Comparison of ENCODE assay signal across 8 cellular contexts in the genomic region with DNA sequence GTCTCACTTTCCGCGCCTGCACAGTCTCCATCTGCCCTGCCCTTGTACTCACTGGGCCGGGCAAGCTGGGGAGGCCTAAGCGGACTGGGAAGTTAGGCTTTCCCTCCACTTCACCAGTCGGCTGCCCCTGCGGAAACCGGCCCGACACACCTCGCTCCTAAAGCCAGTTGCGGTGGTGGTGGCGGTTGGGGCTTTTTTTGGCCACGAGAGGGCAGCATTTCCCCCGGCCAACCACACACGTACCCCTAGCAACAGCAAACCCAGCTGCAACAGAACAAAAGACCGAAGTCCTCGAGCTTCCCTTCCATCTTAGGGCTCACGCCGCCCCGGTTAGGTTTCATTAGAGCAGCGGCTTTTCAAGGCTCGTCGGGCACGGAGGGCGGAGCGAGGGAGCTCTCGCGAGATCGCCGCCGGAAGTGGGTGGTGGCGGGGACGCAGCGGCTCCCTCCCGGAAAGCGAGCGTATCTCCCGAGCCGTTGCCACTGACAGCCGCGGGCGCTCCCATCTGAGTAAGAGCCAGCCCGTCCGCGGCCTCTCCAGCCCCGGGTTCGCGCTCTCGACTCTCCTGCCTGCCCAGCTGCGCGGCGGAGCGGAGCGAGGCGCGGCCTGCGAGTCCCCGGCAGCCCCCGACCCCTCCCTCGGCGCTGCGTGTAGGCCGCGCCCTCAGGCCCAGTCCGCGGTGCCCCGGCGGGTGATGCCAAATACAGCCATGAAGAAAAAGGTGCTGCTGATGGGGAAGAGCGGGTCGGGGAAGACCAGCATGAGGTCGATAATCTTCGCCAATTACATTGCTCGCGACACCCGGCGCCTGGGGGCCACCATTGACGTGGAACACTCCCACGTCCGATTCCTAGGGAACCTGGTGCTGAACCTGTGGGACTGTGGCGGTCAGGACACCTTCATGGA. TPM values are rescaled to one million over a fixed set of nuclear protein-coding genes. Genes with fewer than 3 reads are reported as not detected.
DNase-seq lines count a peak whose midpoint lies in the region; ATAC-seq and TF ChIP-seq lines count a peak whose summit lies in the region.

A gene with protein sequence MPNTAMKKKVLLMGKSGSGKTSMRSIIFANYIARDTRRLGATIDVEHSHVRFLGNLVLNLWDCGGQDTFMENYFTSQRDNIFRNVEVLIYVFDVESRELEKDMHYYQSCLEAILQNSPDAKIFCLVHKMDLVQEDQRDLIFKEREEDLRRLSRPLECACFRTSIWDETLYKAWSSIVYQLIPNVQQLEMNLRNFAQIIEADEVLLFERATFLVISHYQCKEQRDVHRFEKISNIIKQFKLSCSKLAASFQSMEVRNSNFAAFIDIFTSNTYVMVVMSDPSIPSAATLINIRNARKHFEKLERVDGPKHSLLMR (plus strand): TSS at position 462 of the 906 bp plus-strand sequence. CDS start 233 bp downstream, at position 695.

- H3K9me3 Mint-ChIP-seq in activated T-helper 17 cell treated with anti-CD3 and anti-CD28 coated beads, Interleukin-2, amount 50 U/mL, for 72 hours, result no peaks in the 10 kb centered on the region
- no peaks in the 10 kb centered on the region for H3K9me3 Mint-ChIP-seq in natural killer cell treated with Interleukin-12 subunit alpha and Interleukin-12 subunit beta and Interleukin-15 and Interleukin-18, amount 100 ng/mL, for 72 hours

- POLR2A ChIA-PET in RWPE1 (lab: Yijun Ruan, JAX; ENCODE audit: low non-redundant PET), result interaction anchor here (0.6 kb wide), 3 partner anchors 114 to 551 kb away, joined by 3 to 4 read pairs (median 3); no protein-coding TSS in a partner anchor

- peaks cover 5% of the 10 kb centered on the region for H3K4me1 Mint-ChIP-seq in activated T-helper 17 cell treated with anti-CD3 and anti-CD28 coated beads, Interleukin-2, amount 50 U/mL, for 72 hours
- peaks cover 24 to 35% of the 10 kb centered on the region in 2 donors for H3K4me1 Mint-ChIP-seq in natural killer cell treated with Interleukin-12 subunit alpha and Interleukin-12 subunit beta and Interleukin-15 and Interleukin-18, amount 100 ng/mL, for 72 hours (ENCODE audit: low read depth in 2 of 2)

- peak; percentile 98 for DNase-seq in ELR (ENCODE audit: low read depth)
- DNase-seq in H4 (ENCODE audit: low spot score), result peak; percentile 96
- peak; percentile 76 for DNase-seq in LNCaP clone FGC (ENCODE audit: low read depth)
- DNase-seq in RWPE1 (ENCODE audit: low spot score), result peak; percentile 95
- DNase-seq in fibroblast of peridontal ligament (ENCODE audit: extremely low read depth), result peak; percentile 96
- DNase-seq in natural killer cell treated with Interleukin-12 subunit alpha and Interleukin-12 subunit beta and Interleukin-15 and Interleukin-18, amount 100 ng/mL, for 72 hours (ENCODE audit: low spot score), result peak; percentile 94
- peak; percentile 96 for DNase-seq in stimulated activated naive CD8-positive, alpha-beta T cell treated with anti-CD3 and anti-CD28 coated beads, Interleukin-15, Interleukin-2, amounts not matched to agents 100 U/mL and 50 U/mL, for 24 hours

- H3K4me3 ChIP-seq in LNCaP clone FGC (ENCODE audit: low read depth, low read length), result peak within 1 kb of the TSS; percentile 91

- peaks cover 45% of the 10 kb centered on the region for H3K36me3 Mint-ChIP-seq in activated T-helper 17 cell treated with anti-CD3 and anti-CD28 coated beads, Interleukin-2, amount 50 U/mL, for 72 hours (ENCODE audit: low read depth)
- peaks cover 6% of the 10 kb centered on the region for H3K36me3 Mint-ChIP-seq in natural killer cell treated with Interleukin-12 subunit alpha and Interleukin-12 subunit beta and Interleukin-15 and Interleukin-18, amount 100 ng/mL, for 72 hours

- H3K27me3 Mint-ChIP-seq in activated T-helper 17 cell treated with anti-CD3 and anti-CD28 coated beads, Interleukin-2, amount 50 U/mL, for 72 hours, result no peaks in the 10 kb centered on the region
- no peaks in the 10 kb centered on the region for H3K27me3 Mint-ChIP-seq in natural killer cell treated with Interleukin-12 subunit alpha and Interleukin-12 subunit beta and Interleukin-15 and Interleukin-18, amount 100 ng/mL, for 72 hours

- H3K4me3 Mint-ChIP-seq in activated T-helper 17 cell treated with anti-CD3 and anti-CD28 coated beads, Interleukin-2, amount 50 U/mL, for 72 hours, result peak within 1 kb of the TSS; percentile 93
- peak within 1 kb of the TSS; percentile 92 for H3K4me3 Mint-ChIP-seq in natural killer cell treated with Interleukin-12 subunit alpha and Interleukin-12 subunit beta and Interleukin-15 and Interleukin-18, amount 100 ng/mL, for 72 hours

- ATAC-seq in activated T-helper 17 cell treated with anti-CD3 and anti-CD28 coated beads, Interleukin-2, amount 50 U/mL, for 72 hours (replicated peaks), result peak; percentile 89
- ATAC-seq in natural killer cell treated with Interleukin-12 subunit alpha and Interleukin-12 subunit beta and Interleukin-15 and Interleukin-18, amount 100 ng/mL, for 72 hours, result peak; percentile 93 to 96
- ATAC-seq in stimulated activated naive CD8-positive, alpha-beta T cell treated with anti-CD3 and anti-CD28 coated beads, Interleukin-15, Interleukin-2, amounts not matched to agents 100 U/mL and 50 U/mL, for 24 hours, result peak; percentile 90

- peak within 1 kb of the TSS; percentile 98 for H3K27ac ChIP-seq in RWPE1

- H3K27ac Mint-ChIP-seq in activated T-helper 17 cell treated with anti-CD3 and anti-CD28 coated beads, Interleukin-2, amount 50 U/mL, for 72 hours, result peak within 1 kb of the TSS; percentile 99
- peak within 1 kb of the TSS; percentile 95 to 98 for H3K27ac Mint-ChIP-seq in natural killer cell treated with Interleukin-12 subunit alpha and Interleukin-12 subunit beta and Interleukin-15 and Interleukin-18, amount 100 ng/mL, for 72 hours

- peak; percentile 77 for TF ChIP-seq CTCF in LNCaP clone FGC (IDR thresholded peaks at IDR 0.05; ENCODE audit: control insufficient read depth, extremely low read depth, insufficient read depth)
- peak; percentile 98 for TF ChIP-seq CTCF in RWPE1 (conservative IDR thresholded peaks at IDR 0.05; ENCODE audit: low read depth)

- CTCF ChIA-PET in RWPE1 (lab: Yijun Ruan, JAX), result interaction anchor here (0.5 to 1.7 kb wide), 7 partner anchors 125 to 1637 kb away, joined by 3 to 12 read pairs (median 3); no protein-coding TSS in a partner anchor

RNA-seq across cellular contexts. Expression of the gene that starts here (rescaled TPM):
- total RNA-seq in H4 (2014; rRNA removed; shearing (Covaris generic)), result 29.4 and 59.0 TPM in 2 replicates
- total RNA-seq in activated T-helper 17 cell treated with anti-CD3 and anti-CD28 coated beads, Interleukin-2, amount 50 U/mL, for 72 hours, result 10 to 100 TPM; 64.0 to 66.0 TPM
- total RNA-seq in natural killer cell treated with Interleukin-12 subunit alpha and Interleukin-12 subunit beta and Interleukin-15 and Interleukin-18, amount 100 ng/mL, for 72 hours, result 10 to 100 TPM; 39.5 to 77.1 TPM

Comparison
In these comparisons a context has a peak if more than half of its experiments do, and no peak if none do; other contexts are left out.
1. Peak in every context shown above with its lines: DNase-seq, ATAC-seq, H3K4me3 ChIP-seq and H3K27ac ChIP-seq.